12 cellular contexts compared by ENCODE assay signal in genomic region chr11:27470166-27470565, GRCh38. TPM values are rescaled to one million over a fixed set of nuclear protein-coding genes. Genes with fewer than 3 reads are reported as not detected.
DNase-seq lines count a peak whose midpoint lies in the region; TF ChIP-seq lines count a peak whose summit lies in the region.
"Had no signal": no experiment of that assay in that cellular context is flagged by ENCODE, and none has a peak within 500 bp of the region (broad histone marks: within the 10 kb centered on the region; RNA-seq: fewer than 3 reads in every experiment).

No MANE protein-coding gene starts in this region.

- TF ChIP-seq CTCF in NB4 (IDR thresholded peaks at IDR 0.05; ENCODE audit: low read depth, low read length) (no peak), epithelial cell of esophagus (IDR thresholded peaks at IDR 0.05; ENCODE audit: insufficient read depth, low read depth, low read length, missing control alignments) (no peak), nephron progenitor cell (IDR thresholded peaks at IDR 0.05) (no peak), thyroid gland (IDR thresholded peaks at IDR 0.05) (no peak)

- peaks cover 11% of the 10 kb centered on the region for H3K4me1 ChIP-seq in BLaER1
- H3K4me1 ChIP-seq in thyroid gland = peaks cover 39 to 59% of the 10 kb centered on the region in 2 donors

- H3K4me3 Mint-ChIP-seq in nephron progenitor cell = peak overlapping the region; percentile 92
- H3K4me3 Mint-ChIP-seq: activated naive CD8-positive, alpha-beta T cell treated with anti-CD3 and anti-CD28 coated beads, Interleukin-2, amount 10 ng/mL, durations not matched to agents 7 days and 5 days had no signal

- H3K4me3 ChIP-seq in BLaER1 (no peak overlapping the region), NB4 (ENCODE audit: low read depth, low read length) (peak overlapping the region; percentile 72), epithelial cell of esophagus (ENCODE audit: low read length) (peak overlapping the region; percentile 81), thyroid gland (replicated peaks in 1 of 3) (no peak overlapping the region)

- DNase-seq in NB4 (ENCODE audit: low read depth) (no peak), epithelial cell of esophagus (ENCODE audit: low read depth) (no peak), nephron progenitor cell (no peak), A172 (ENCODE audit: low spot score) (no peak), SHP77 (lab: John Stamatoyannopoulos, UW) (no peak), RKO (ENCODE audit: low spot score) (no peak), thyroid gland (no peak)
- DNase-seq: activated naive CD8-positive, alpha-beta T cell treated with anti-CD3 and anti-CD28 coated beads, Interleukin-2, amount 10 ng/mL, durations not matched to agents 7 days and 5 days; COR-L47; lower lobe of right lung; SIG-M5 had no signal

- H3K27me3 ChIP-seq in BLaER1 (peaks cover 9% of the 10 kb centered on the region), thyroid gland (no peaks in the 10 kb centered on the region)

- H3K27me3 Mint-ChIP-seq in nephron progenitor cell (ENCODE audit: low read depth, poor library complexity) = no peaks in the 10 kb centered on the region

- no peaks in the 10 kb centered on the region for H3K9me3 Mint-ChIP-seq in nephron progenitor cell
- H3K9me3 Mint-ChIP-seq: activated naive CD8-positive, alpha-beta T cell treated with anti-CD3 and anti-CD28 coated beads, Interleukin-2, amount 10 ng/mL, durations not matched to agents 7 days and 5 days had no signal

- peaks cover 65% of the 10 kb centered on the region for H3K4me1 Mint-ChIP-seq in nephron progenitor cell

- H3K27ac Mint-ChIP-seq in nephron progenitor cell = no peak overlapping the region
- H3K27ac Mint-ChIP-seq: activated naive CD8-positive, alpha-beta T cell treated with anti-CD3 and anti-CD28 coated beads, Interleukin-2, amount 10 ng/mL, durations not matched to agents 7 days and 5 days had no signal

- H3K9me3 ChIP-seq in BLaER1 (no peaks in the 10 kb centered on the region), thyroid gland (no peaks in the 10 kb centered on the region)
- H3K9me3 ChIP-seq: lower lobe of right lung had no signal

- H4K20me1 ChIP-seq in BLaER1 = no peaks in the 10 kb centered on the region

- H3K36me3 ChIP-seq in BLaER1 (no peaks in the 10 kb centered on the region), thyroid gland (no peaks in the 10 kb centered on the region)
- H3K36me3 ChIP-seq: lower lobe of right lung had no signal

- 77 to 79% methylated on average over 3 of the region's 3 CpGs for WGBS in thyroid gland, 2 donors

- peak overlapping the region; percentile 96; the same call in 1 of the 2 replicates for H3K4me2 ChIP-seq in BLaER1

- no peak for TF ChIP-seq POLR2A in NB4 (IDR thresholded peaks at IDR 0.05; ENCODE audit: extremely low read depth, insufficient read length)
- TF ChIP-seq POLR2A in thyroid gland (IDR thresholded peaks at IDR 0.05) = no peak

- intact Hi-C loops in thyroid gland (cut with DNase I) = loop anchor here (5.0 kb wide), 1 partner anchor 113 kb away; no protein-coding TSS in a partner anchor

- H3K9ac ChIP-seq in BLaER1 = no peak overlapping the region

- peaks cover 11% of the 10 kb centered on the region for H3K36me3 Mint-ChIP-seq in nephron progenitor cell (ENCODE audit: low read depth)

- H3K27ac ChIP-seq in BLaER1 = no peak overlapping the region
- peak overlapping the region in 1 of 3 donors; percentile 90 for H3K27ac ChIP-seq in thyroid gland
- H3K27ac ChIP-seq: lower lobe of right lung had no signal

RNA-seq across cellular contexts. Expression of gene LGR4, which starts 2.4 kb away (rescaled TPM):
- total RNA-seq in A172 (2014; rRNA removed; shearing (Covaris generic)) = 10.0 and 10.1 TPM in 2 replicates
- 10 to 100 TPM; 40.8 to 62.1 (median 50.2) TPM for total RNA-seq in thyroid gland

RNA-seq across cellular contexts. Expression of gene LIN7C, which starts 36.4 kb away (rescaled TPM):
- total RNA-seq in A172 (2014; rRNA removed; shearing (Covaris generic)) = 61.4 and 73.3 TPM in 2 replicates
- 10 to 100 TPM; 61.8 to 72.8 (median 66.3) TPM for total RNA-seq in thyroid gland

Comparison
In these comparisons a context has a peak if more than half of its experiments do, and no peak if none do; other contexts are left out.
1. H3K4me3 ChIP-seq: peak in NB4 (single experiment) and epithelial cell of esophagus (single experiment); none in BLaER1 (single experiment) and thyroid gland (0 of 3).